In the genomic region with DNA sequence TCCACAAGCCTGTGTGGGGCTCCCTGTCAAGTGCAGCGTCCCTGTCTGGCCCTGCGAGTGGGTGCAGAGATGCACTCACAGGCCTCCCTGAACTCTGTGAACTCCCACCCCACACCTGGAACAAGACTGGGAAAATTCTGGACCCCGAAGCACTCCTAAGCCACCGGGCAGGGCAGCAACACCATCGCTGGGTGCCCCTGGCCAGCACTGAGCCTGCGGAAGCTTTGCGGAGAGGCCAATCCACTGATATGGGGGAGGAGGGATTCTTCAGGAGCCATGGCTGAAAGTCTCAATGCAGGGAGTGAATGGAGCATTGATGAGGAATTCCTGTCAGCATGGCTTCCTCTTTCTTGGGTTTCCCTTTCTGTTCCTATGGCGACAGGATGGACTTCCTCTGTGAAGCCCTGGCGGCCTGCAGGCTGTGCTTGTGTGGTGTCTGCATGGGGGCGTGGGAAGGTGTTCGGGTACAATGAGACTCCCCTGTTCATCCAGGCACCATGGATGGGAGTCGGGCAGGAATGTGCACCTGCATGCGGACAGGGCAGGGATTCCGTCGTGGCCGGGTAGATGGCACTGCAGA, we compare ENCODE assay signal across 17 cellular contexts. TPM values are rescaled to one million over a fixed set of nuclear protein-coding genes. Genes with fewer than 3 reads are reported as not detected.
A peak's percentile ranks its signal among the peaks of the same experiment; 100 is the strongest.
DNase-seq lines count a peak whose midpoint lies in the region; ATAC-seq, FAIRE-seq and TF ChIP-seq lines count a peak whose summit lies in the region.
"Had no signal": no experiment of that assay in that cellular context is flagged by ENCODE, and none has a peak within 500 bp of the region (broad histone marks: within the 10 kb centered on the region; RNA-seq: fewer than 3 reads in every experiment).

No MANE protein-coding gene starts in this region.

- H3K4me1 ChIP-seq in right cardiac atrium (ENCODE audit: control insufficient read depth, insufficient read depth, low read length), result peaks cover 48% of the 10 kb centered on the region
- peaks cover 31 to 67% of the 10 kb centered on the region in 2 donors for H3K4me1 ChIP-seq in naive thymus-derived CD4-positive, alpha-beta T cell (ENCODE audit: control insufficient read depth in 2 of 2, insufficient read depth in 2 of 2, low read length in 2 of 2)
- H3K4me1 ChIP-seq in A673 (ENCODE audit: insufficient read depth, low read length, poor library complexity, severe bottlenecking), result no peaks in the 10 kb centered on the region

- peak overlapping the region; percentile 38 for H3K27ac Mint-ChIP-seq in activated T-helper 17 cell treated with anti-CD3 and anti-CD28 coated beads, Interleukin-2, amount 50 U/mL, for 72 hours
- H3K27ac Mint-ChIP-seq in naive thymus-derived CD4-positive, alpha-beta T cell, result peak overlapping the region; percentile 19 to 90 (median 73)

- peak in 1 of 2 donors; percentile 4 for ATAC-seq in right cardiac atrium
- no peak for ATAC-seq in left cardiac atrium
- ATAC-seq in activated T-helper 17 cell treated with anti-CD3 and anti-CD28 coated beads, Interleukin-2, amount 50 U/mL, for 72 hours (replicated peaks), result no peak
- ATAC-seq in naive thymus-derived CD4-positive, alpha-beta T cell, result no peak
- no peak for ATAC-seq in left colon
- ATAC-seq: HCT116 had no signal

- no TSS peak for BruUV-seq in A673 (replicated peaks; lab: Mats Ljungman, UMichigan)

- TF ChIP-seq CTCF in A673 (conservative IDR thresholded peaks at IDR 0.05; ENCODE audit: low read depth, low read length), result no peak

- CTCF ChIA-PET in naive thymus-derived CD4-positive, alpha-beta T cell (lab: Charles Lee), result interaction anchor here (1.1 kb wide), 1 partner anchor 276 kb away, joined by 3 read pairs; no protein-coding TSS in a partner anchor
- CTCF ChIA-PET in A673 (lab: Charles Lee), result no interaction called here

- intact Hi-C loops in right cardiac atrium (cut with DNase I), result loop anchor here in 1 of 4 donors (10.0 kb wide), 1 partner anchor 83 kb away; no protein-coding TSS in a partner anchor
- intact Hi-C loops in left cardiac atrium (cut with DNase I), result loop anchor here in 1 of 2 donors (5.0 kb wide), 2 partner anchors 66 to 91 kb away; no protein-coding TSS in a partner anchor
- intact Hi-C loops in naive thymus-derived CD4-positive, alpha-beta T cell (cut with micrococcal nuclease), result no loop called here
- intact Hi-C loops in A673 (cut with micrococcal nuclease; ENCODE audit: unreplicated experiment), result no loop called here
- intact Hi-C loops in left colon (cut with DNase I, micrococcal nuclease), result no loop called here

- peaks cover 0 to 72% (median 1%) of the 10 kb centered on the region in 3 experiments for H3K36me3 ChIP-seq in naive thymus-derived CD4-positive, alpha-beta T cell (ENCODE audit: control insufficient read depth in 2 of 3, insufficient read depth in 3 of 3, low read length in 3 of 3)
- peaks cover 88% of the 10 kb centered on the region for H3K36me3 ChIP-seq in A673 (ENCODE audit: insufficient read depth, low read length, poor library complexity, severe bottlenecking)

- H3K4me3 ChIP-seq in right cardiac atrium (ENCODE audit: low read length) (no peak overlapping the region), A673 (ENCODE audit: low read depth, low read length, poor library complexity, severe bottlenecking) (no peak overlapping the region)
- H3K4me3 ChIP-seq in naive thymus-derived CD4-positive, alpha-beta T cell (ENCODE audit: low read length), result no peak overlapping the region

- DNase-seq in right cardiac atrium (peak in 1 of 3 donors; percentile 56), left cardiac atrium (no peak), A673 (ENCODE audit: low spot score) (no peak), left colon (no peak), HTR-8/SVneo (ENCODE audit: insufficient read length, low spot score) (no peak), NCI-H1048 (lab: John Stamatoyannopoulos, UW) (no peak)
- no peak for DNase-seq in naive thymus-derived CD4-positive, alpha-beta T cell
- DNase-seq: activated naive CD8-positive, alpha-beta T cell treated with anti-CD3 and anti-CD28 coated beads, Interleukin-2, amount 10 ng/mL, durations not matched to agents 7 days and 5 days; activated T-cell treated with anti-CD3 and anti-CD28 coated beads, Interleukin-2, amount 50 U/mL, for 1 hour; caudate nucleus; naive B cell; NCI-H187; NCI-H510A; stimulated activated CD4-positive, alpha-beta T cell treated with anti-CD3 and anti-CD28 coated beads, Interleukin-4, amount 100 ng/mL, for 1 hour had no signal

- H3K36me3 Mint-ChIP-seq in activated T-helper 17 cell treated with anti-CD3 and anti-CD28 coated beads, Interleukin-2, amount 50 U/mL, for 72 hours (ENCODE audit: low read depth), result peaks cover 86% of the 10 kb centered on the region
- peaks cover 3 to 58% (median 32%) of the 10 kb centered on the region in 5 donors for H3K36me3 Mint-ChIP-seq in naive thymus-derived CD4-positive, alpha-beta T cell

- no peaks in the 10 kb centered on the region for H3K27me3 Mint-ChIP-seq in activated T-helper 17 cell treated with anti-CD3 and anti-CD28 coated beads, Interleukin-2, amount 50 U/mL, for 72 hours
- no peaks in the 10 kb centered on the region for H3K27me3 Mint-ChIP-seq in naive thymus-derived CD4-positive, alpha-beta T cell
- H3K27me3 Mint-ChIP-seq: activated naive CD8-positive, alpha-beta T cell treated with anti-CD3 and anti-CD28 coated beads, Interleukin-2, amount 10 ng/mL, durations not matched to agents 7 days and 5 days; naive B cell had no signal

- POLR2A ChIA-PET in naive thymus-derived CD4-positive, alpha-beta T cell (lab: Charles Lee), result no interaction called here
- POLR2A ChIA-PET in A673 (lab: Charles Lee; ENCODE audit: low non-redundant PET), result no interaction called here

- H3K4me1 Mint-ChIP-seq in activated T-helper 17 cell treated with anti-CD3 and anti-CD28 coated beads, Interleukin-2, amount 50 U/mL, for 72 hours, result peaks cover 70% of the 10 kb centered on the region
- H3K4me1 Mint-ChIP-seq in naive thymus-derived CD4-positive, alpha-beta T cell, result peaks cover 66 to 99% (median 92%) of the 10 kb centered on the region in 7 donors

- no peaks in the 10 kb centered on the region for H3K27me3 ChIP-seq in right cardiac atrium (ENCODE audit: control insufficient read depth, insufficient read depth)
- no peaks in the 10 kb centered on the region for H3K27me3 ChIP-seq in naive thymus-derived CD4-positive, alpha-beta T cell (ENCODE audit: control insufficient read depth in 2 of 2, insufficient read depth in 2 of 2, low read length in 2 of 2)
- H3K27me3 ChIP-seq in A673 (replicated peaks; ENCODE audit: insufficient read depth, low read depth, low read length, poor library complexity), result no peaks in the 10 kb centered on the region

- no peak overlapping the region for H3K4me3 Mint-ChIP-seq in activated T-helper 17 cell treated with anti-CD3 and anti-CD28 coated beads, Interleukin-2, amount 50 U/mL, for 72 hours
- H3K4me3 Mint-ChIP-seq in naive thymus-derived CD4-positive, alpha-beta T cell, result peak overlapping the region in 4 of 10 donors; percentile 2 to 27 (median 12)
- H3K4me3 Mint-ChIP-seq: activated naive CD8-positive, alpha-beta T cell treated with anti-CD3 and anti-CD28 coated beads, Interleukin-2, amount 10 ng/mL, durations not matched to agents 7 days and 5 days had no signal

- H3K9me3 Mint-ChIP-seq in activated T-helper 17 cell treated with anti-CD3 and anti-CD28 coated beads, Interleukin-2, amount 50 U/mL, for 72 hours, result no peaks in the 10 kb centered on the region
- H3K9me3 Mint-ChIP-seq in naive thymus-derived CD4-positive, alpha-beta T cell, result no peaks in the 10 kb centered on the region
- H3K9me3 Mint-ChIP-seq: activated naive CD8-positive, alpha-beta T cell treated with anti-CD3 and anti-CD28 coated beads, Interleukin-2, amount 10 ng/mL, durations not matched to agents 7 days and 5 days; naive B cell had no signal

- H3K27ac ChIP-seq in right cardiac atrium (ENCODE audit: low read length) (peak overlapping the region; percentile 63), A673 (ENCODE audit: low read depth, low read length, poor library complexity, severe bottlenecking) (no peak overlapping the region)
- no peak overlapping the region for H3K27ac ChIP-seq in naive thymus-derived CD4-positive, alpha-beta T cell (ENCODE audit: low read depth, low read length)
- H3K27ac ChIP-seq: KMS-11 had no signal

- H3K9me3 ChIP-seq in right cardiac atrium (ENCODE audit: control insufficient read depth, low read length) (no peaks in the 10 kb centered on the region), A673 (ENCODE audit: low read depth, low read length, poor library complexity, severe bottlenecking) (no peaks in the 10 kb centered on the region)
- H3K9me3 ChIP-seq in naive thymus-derived CD4-positive, alpha-beta T cell (ENCODE audit: control insufficient read depth in 2 of 3, low read length in 3 of 3), result no peaks in the 10 kb centered on the region

- 81% methylated on average over 16 of the region's 16 CpGs for WGBS in right cardiac atrium

- no peak for FAIRE-seq in HTR-8/SVneo (lab: Jason Lieb, UNC)

RNA-seq across cellular contexts. Expression of gene TRIB2, which starts 15.1 kb away (rescaled TPM):
- total RNA-seq in right cardiac atrium (10 to 100 TPM; 24.7 to 32.2 (median 28.2) TPM), left cardiac atrium (10 to 100 TPM; 32.5 to 43.6 TPM), A673 (2021) (92.3 and 100.0 TPM in 2 replicates), left colon (1 to 10 TPM; 3.4 to 7.8 TPM)
- 25.3 TPM for polyA plus RNA-seq in right cardiac atrium
- total RNA-seq in activated T-helper 17 cell treated with anti-CD3 and anti-CD28 coated beads, Interleukin-2, amount 50 U/mL, for 72 hours, result 10 to 100 TPM; 17.3 to 17.4 TPM
- total RNA-seq in naive thymus-derived CD4-positive, alpha-beta T cell, result 100 to 1,000 TPM in 3 of 5 experiments, 10 to 100 TPM in 2; 63.1 to 125 (median 110) TPM
- 10 to 100 TPM; 41.3 to 57.7 TPM for polyA plus RNA-seq in naive thymus-derived CD4-positive, alpha-beta T cell
